In genomic region chr4:3007724-3008123, GRCh38 we compare ENCODE assay signal across 34 cellular contexts.
"Had no signal": no experiment of that assay in that cellular context is flagged by ENCODE, and none has a peak within 500 bp of the region (broad histone marks: within the 10 kb centered on the region; RNA-seq: fewer than 3 reads in every experiment).

No MANE protein-coding gene starts in this region.

- H3K27me3 ChIP-seq: MG63 had no signal

- H3K9ac ChIP-seq: KMS-11 had no signal

- H3K9me3 ChIP-seq: MG63 had no signal

- H3K4me2 ChIP-seq: KMS-11 had no signal

- DNase-seq: Karpas-422, Kasumi-1, MG63, MM.1S, MV-4-11, NCI-H1048, NCI-H1092, NCI-H1092 treated with DMSO at 0.1 percent for 48 hours, NCI-H1105, NCI-H1105 treated with DMSO at 0.1 percent for 48 hours, NCI-H1417 treated with DMSO at 0.1 percent for 48 hours, NCI-H1436, NCI-H1436 treated with DMSO at 0.1 percent for 48 hours, NCI-H146, NCI-H1694, NCI-H1694 treated with DMSO at 0.1 percent for 48 hours, NCI-H187, NCI-H187 treated with DMSO at 0.1 percent for 48 hours, NCI-H1930, NCI-H2029, NCI-H2029 treated with DMSO at 0.1 percent for 48 hours, NCI-H2081, NCI-H2081 treated with DMSO at 0.1 percent for 48 hours, NCI-H2107, NCI-H2171, NCI-H2171 treated with DMSO at 0.1 percent for 48 hours, NCI-H2227 treated with DMSO at 0.1 percent for 48 hours, NCI-H226, NCI-H345, NCI-H446, NCI-H446 treated with DMSO at 0.1 percent for 48 hours, NCI-H510A, NCI-H510A treated with DMSO at 0.1 percent for 48 hours had no signal

- H3K36me3 ChIP-seq: MG63 had no signal

- H3K27ac ChIP-seq: KMS-11 had no signal

- H3K4me3 ChIP-seq: MG63 had no signal
